ENCODE assay signal across 31 cellular contexts in genomic region chr13:109625156-109625555, GRCh38.
A peak's percentile ranks its signal among the peaks of the same experiment; 100 is the strongest.
DNase-seq lines count a peak whose midpoint lies in the region; ATAC-seq and TF ChIP-seq lines count a peak whose summit lies in the region.
"Had no signal": no experiment of that assay in that cellular context is flagged by ENCODE, and none has a peak within 500 bp of the region (broad histone marks: within the 10 kb centered on the region; RNA-seq: fewer than 3 reads in every experiment).

No MANE protein-coding gene starts in this region.

- no peaks in the 10 kb centered on the region for H3K27me3 ChIP-seq in right atrium auricular region
- H3K27me3 ChIP-seq: BE2C; BLaER1; BLaER1 treated with 17β-estradiol and CSF1 and Interleukin-3, amounts not matched to agents 10 nM and 100 nM had no signal

- DNase-seq in right atrium auricular region (ENCODE audit: low spot score) (peak; percentile 28), left cardiac atrium (no peak), coronary artery (ENCODE audit: low spot score) (peak; percentile 55)
- DNase-seq in activated naive CD4-positive, alpha-beta T cell treated with anti-CD3 and anti-CD28 coated beads, Interleukin-2, amount 50 U/mL, for 72 hours (ENCODE audit: low spot score in 2 of 2): no peak
- DNase-seq: 8988T; ACHN; AML-193; BE2C; C1 segment of cervical spinal cord; Caco-2; Calu3; CD4-positive, alpha-beta memory T cell; CD4-positive, alpha-beta T cell; CD4-positive, CD25-positive, alpha-beta regulatory T cell; CD8-positive, alpha-beta memory T cell; CD8-positive, alpha-beta T cell; COR-L47; DMS 273 treated with DMSO at 0.1 percent for 48 hours; DMS153; DMS53; DMS79; DMS79 treated with DMSO at 0.1 percent for 48 hours; DND-41; EL had no signal

- no peak for ATAC-seq in left cardiac atrium
- no peak for ATAC-seq in activated naive CD4-positive, alpha-beta T cell treated with anti-CD3 and anti-CD28 coated beads, Interleukin-2, amount 50 U/mL, for 72 hours
- ATAC-seq: A549; CD8-positive, alpha-beta T cell had no signal

- H3K4me1 ChIP-seq in right atrium auricular region: no peaks in the 10 kb centered on the region
- H3K4me1 ChIP-seq: A549, BE2C, Caco-2 had no signal

- H3K9me3 Mint-ChIP-seq in activated naive CD4-positive, alpha-beta T cell treated with anti-CD3 and anti-CD28 coated beads, Interleukin-2, amount 50 U/mL, for 72 hours: no peaks in the 10 kb centered on the region
- H3K9me3 Mint-ChIP-seq: CD4-positive, alpha-beta memory T cell; CD4-positive, alpha-beta T cell; CD8-positive, alpha-beta T cell had no signal

- H3K9me3 ChIP-seq in right atrium auricular region: no peaks in the 10 kb centered on the region
- H3K9me3 ChIP-seq: A549, BE2C, Caco-2 had no signal

- no peak overlapping the region for H3K4me3 ChIP-seq in right atrium auricular region
- H3K4me3 ChIP-seq in coronary artery: no peak overlapping the region
- H3K4me3 ChIP-seq: A549; BLaER1; BLaER1 treated with 17β-estradiol and CSF1 and Interleukin-3, amounts not matched to agents 10 nM and 100 nM had no signal

- H3K36me3 ChIP-seq in right atrium auricular region: no peaks in the 10 kb centered on the region
- H3K36me3 ChIP-seq: BE2C; BLaER1; BLaER1 treated with 17β-estradiol and CSF1 and Interleukin-3, amounts not matched to agents 10 nM and 100 nM had no signal

- TF ChIP-seq CTCF in right atrium auricular region (IDR thresholded peaks at IDR 0.05) (no peak), coronary artery (IDR thresholded peaks at IDR 0.05) (no peak)

- no peak overlapping the region for H3K27ac Mint-ChIP-seq in activated naive CD4-positive, alpha-beta T cell treated with anti-CD3 and anti-CD28 coated beads, Interleukin-2, amount 50 U/mL, for 72 hours
- H3K27ac Mint-ChIP-seq: B cell; CD14-positive monocyte; CD4-positive, alpha-beta memory T cell; CD4-positive, alpha-beta T cell; CD4-positive, CD25-positive, alpha-beta regulatory T cell; CD8-positive, alpha-beta memory T cell; CD8-positive, alpha-beta T cell had no signal

- intact Hi-C loops in left cardiac atrium (cut with DNase I): no loop called here

- H3K36me3 Mint-ChIP-seq in activated naive CD4-positive, alpha-beta T cell treated with anti-CD3 and anti-CD28 coated beads, Interleukin-2, amount 50 U/mL, for 72 hours: no peaks in the 10 kb centered on the region
- H3K36me3 Mint-ChIP-seq: CD14-positive monocyte; CD4-positive, alpha-beta memory T cell; CD4-positive, CD25-positive, alpha-beta regulatory T cell; CD8-positive, alpha-beta memory T cell; CD8-positive, alpha-beta T cell had no signal

- no peak overlapping the region for H3K27ac ChIP-seq in right atrium auricular region
- no peak overlapping the region for H3K27ac ChIP-seq in coronary artery
- H3K27ac ChIP-seq: 22Rv1; A549; BLaER1; BLaER1 treated with 17β-estradiol and CSF1 and Interleukin-3, amounts not matched to agents 10 nM and 100 nM; C4-2B had no signal

Comparison
In these comparisons a context has a peak if more than half of its experiments do, and no peak if none do; other contexts are left out.
1. DNase-seq: peak in right atrium auricular region (single experiment) and coronary artery (single experiment); none in left cardiac atrium (single experiment) and activated naive CD4-positive, alpha-beta T cell treated with anti-CD3 and anti-CD28 coated beads, Interleukin-2, amount 50 U/mL, for 72 hours (0 of 2).